9 cellular contexts compared by ENCODE assay signal in the genomic region with DNA sequence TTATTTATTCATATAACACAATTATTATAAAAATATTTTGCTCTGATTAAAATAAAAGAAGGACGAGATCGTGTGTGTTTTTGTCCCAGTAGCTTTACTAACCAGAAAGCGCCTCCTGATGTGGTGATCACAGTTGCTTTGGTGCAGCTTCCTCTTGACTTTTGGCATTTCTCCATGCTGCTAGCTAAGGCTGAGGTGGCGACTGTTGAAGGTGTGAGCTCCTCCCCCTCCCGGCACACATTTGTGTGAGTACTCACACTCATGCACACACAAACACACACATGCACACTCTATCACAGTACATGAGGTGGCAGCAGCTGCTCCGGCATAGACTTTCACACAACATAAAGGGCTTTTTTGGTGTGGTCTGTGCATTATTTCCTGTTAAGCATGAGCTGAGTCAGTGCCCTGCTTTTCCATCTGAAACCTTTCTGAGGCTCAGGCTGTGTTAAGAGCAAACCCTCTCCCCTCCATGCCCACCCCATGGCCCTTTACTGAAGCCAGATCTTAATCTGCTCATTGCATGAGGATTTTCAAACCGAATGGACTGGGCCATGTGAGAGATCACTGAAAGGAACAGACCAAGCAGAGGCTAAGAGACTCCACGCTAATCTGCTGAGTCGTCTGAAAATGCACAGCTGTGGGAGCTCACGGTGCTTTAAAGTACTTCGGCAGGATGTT. TPM values are rescaled to one million over a fixed set of nuclear protein-coding genes. Genes with fewer than 3 reads are reported as not detected.
A peak's percentile ranks its signal among the peaks of the same experiment; 100 is the strongest.
DNase-seq lines count a peak whose midpoint lies in the region; ATAC-seq, FAIRE-seq and TF ChIP-seq lines count a peak whose summit lies in the region.
"Not testable (repeated sequence)": the region's sequence is repeated elsewhere in the genome, so short reads cannot be mapped to it uniquely, and the experiment has no call there.
"Had no signal": no experiment of that assay in that cellular context is flagged by ENCODE, and none has a peak within 500 bp of the region (broad histone marks: within the 10 kb centered on the region; RNA-seq: fewer than 3 reads in every experiment).

No MANE protein-coding gene starts in this region.

- H3K9me3 ChIP-seq in CD4-positive, alpha-beta T cell (ENCODE audit: control insufficient read depth, low read length); kidney (ENCODE audit: control insufficient read depth in 1 of 2, low read length in 2 of 2): not testable (repeated sequence)

- TF ChIP-seq CTCF in CD4-positive, alpha-beta T cell (IDR thresholded peaks at IDR 0.05); KMS-11 (conservative IDR thresholded peaks at IDR 0.05; ENCODE audit: low read depth, low read length); kidney (IDR thresholded peaks at IDR 0.05; ENCODE audit: borderline replicate concordance, extremely low read depth, insufficient read depth): not testable (repeated sequence)

- H3K36me3 ChIP-seq in KMS-11 (ENCODE audit: insufficient read depth); kidney (ENCODE audit: control insufficient read depth in 1 of 2, insufficient read depth in 2 of 2, low read length in 2 of 2): not testable (repeated sequence)

- peak overlapping the region; percentile 47; the same call in 1 of the 2 replicates for H2AFZ ChIP-seq in KMS-11 (ENCODE audit: low read depth)

- H4K20me1 ChIP-seq in KMS-11 (ENCODE audit: insufficient read depth), result not testable (repeated sequence)

- not testable (repeated sequence) for H3K4me1 Mint-ChIP-seq in CD4-positive, alpha-beta T cell (ENCODE audit: low read depth)

- peak overlapping the region; percentile 42 for H3K27ac Mint-ChIP-seq in CD4-positive, alpha-beta T cell

- POLR2A ChIA-PET in CD4-positive, alpha-beta T cell (lab: Charles Lee), result not testable (repeated sequence)

- intact Hi-C loops in CD4-positive, alpha-beta T cell (cut with DNase I, micrococcal nuclease); kidney (cut with DNase I): not testable (repeated sequence)

- CTCF ChIA-PET in CD4-positive, alpha-beta T cell (lab: Charles Lee), result not testable (repeated sequence)

- H3K4me1 ChIP-seq in KMS-11 (ENCODE audit: low read depth, poor library complexity, severe bottlenecking); kidney (ENCODE audit: control insufficient read depth in 1 of 2, insufficient read depth in 1 of 2, low read depth in 1 of 2, low read length in 2 of 2): not testable (repeated sequence)

- peak overlapping the region; percentile 42; the same call in 1 of the 2 replicates for H3K4me2 ChIP-seq in KMS-11

- not testable (repeated sequence) for FAIRE-seq in kidney (lab: Jason Lieb, UNC)

- DNase-seq in CD4-positive, alpha-beta T cell, result peak; percentile 43 to 74 (median 56)
- DNase-seq in activated CD4-positive, alpha-beta T cell treated with anti-CD3 and anti-CD28 coated beads for 4 hours, result peak; percentile 40 to 60
- DNase-seq in activated naive CD4-positive, alpha-beta T cell treated with Interleukin-2 at 50 U/mL for 16 hours, result peak; percentile 56
- DNase-seq in kidney, result peak; percentile 52
- peak in 2 of 3 donors; percentile 33 to 38 for DNase-seq in stimulated activated CD4-positive, alpha-beta T cell treated with anti-CD3 and anti-CD28 coated beads, TNF-alpha, amount 100 ng/mL, for 1 hour (ENCODE audit: low read depth in 3 of 3, low spot score in 1 of 3)

- not testable (repeated sequence) for H3K4me3 ChIP-seq in KMS-11 (IDR thresholded peaks at IDR 0.05; ENCODE audit: insufficient read depth, low read depth, low read length); kidney (ENCODE audit: low read length in 2 of 2)

- H3K4me3 Mint-ChIP-seq in CD4-positive, alpha-beta T cell, result peak overlapping the region; percentile 59

- H3K9ac ChIP-seq in KMS-11, result peak overlapping the region; percentile 39; the same call in 1 of the 2 replicates
- not testable (repeated sequence) for H3K9ac ChIP-seq in kidney (ENCODE audit: low read length in 2 of 2)

- not testable (repeated sequence) for H3K27ac ChIP-seq in CD4-positive, alpha-beta T cell (ENCODE audit: low read depth, low read length); kidney (ENCODE audit: low read depth in 2 of 2, low read length in 2 of 2)
- H3K27ac ChIP-seq in KMS-11, result peak overlapping the region; percentile 61

- not testable (repeated sequence) for H3K79me2 ChIP-seq in KMS-11 (ENCODE audit: insufficient read depth, low read depth)

- H3K9me3 Mint-ChIP-seq in CD4-positive, alpha-beta T cell, result not testable (repeated sequence)

- peak; percentile 94 for ATAC-seq in CD4-positive, alpha-beta T cell (ENCODE audit: poor library complexity)
- ATAC-seq in GM19467 (IDR thresholded peaks at IDR 0.05; ENCODE audit: unreplicated experiment) (peak; percentile 71), HG02885 (IDR thresholded peaks at IDR 0.05; ENCODE audit: poor library complexity, unreplicated experiment) (peak; percentile 74)

- not testable (repeated sequence) for H3K36me3 Mint-ChIP-seq in CD4-positive, alpha-beta T cell (ENCODE audit: low read depth)

- not testable (repeated sequence) for H3K27me3 ChIP-seq in CD4-positive, alpha-beta T cell (ENCODE audit: control insufficient read depth, insufficient read depth, low read length); KMS-11 (ENCODE audit: insufficient read depth, low read depth)

- not testable (repeated sequence) for H3K27me3 Mint-ChIP-seq in CD4-positive, alpha-beta T cell

RNA-seq across cellular contexts. Expression of a gene that starts 53.3 kb away (rescaled TPM):
- total RNA-seq in CD4-positive, alpha-beta T cell, result not detected
- total RNA-seq in kidney, result 0.19 TPM
- not detected for polyA plus RNA-seq in kidney (ENCODE audit: insufficient read depth, low read depth, low replicate concordance)
- total RNA-seq: H7 had no signal
